24 cellular contexts compared by ENCODE assay signal in genomic region chr1:62406576-62406975, GRCh38.
"Had no signal": no experiment of that assay in that cellular context is flagged by ENCODE, and none has a peak within 500 bp of the region (broad histone marks: within the 10 kb centered on the region; RNA-seq: fewer than 3 reads in every experiment).

No MANE protein-coding gene starts in this region.

- ATAC-seq: activated CD4-positive, CD25-positive, alpha-beta regulatory T cell treated with anti-CD3 and anti-CD28 coated beads, Interleukin-2, amount 50 U/mL, for 24 hours; activated naive CD8-positive, alpha-beta T cell treated with anti-CD3 and anti-CD28 coated beads, Interleukin-2, amount 50 U/mL, for 24 hours; activated T-cell treated with anti-CD3 and anti-CD28 coated beads, Interleukin-2, amount 50 U/mL, for 4 hours had no signal

- H3K4me3 Mint-ChIP-seq: activated CD4-positive, alpha-beta memory T cell treated with anti-CD3 and anti-CD28 coated beads for 36 hours; activated CD4-positive, alpha-beta T cell treated with anti-CD3 and anti-CD28 coated beads for 36 hours; activated CD4-positive, alpha-beta T cell treated with anti-CD3 and anti-CD28 coated beads, Interleukin-2, amount 10 ng/mL, durations not matched to agents 7 days and 5 days; activated naive CD4-positive, alpha-beta T cell treated with anti-CD3 and anti-CD28 coated beads, Interleukin-2, amount 10 ng/mL, durations not matched to agents 7 days and 5 days; activated naive CD8-positive, alpha-beta T cell; activated naive CD8-positive, alpha-beta T cell treated with anti-CD3 and anti-CD28 coated beads, Interleukin-2, amount 50 U/mL, for 24 hours; activated T-cell treated with anti-CD3 and anti-CD28 coated beads, Interleukin-2, amount 50 U/mL, for 4 hours; activated T-helper 1 cell treated with anti-CD3 and anti-CD28 coated beads, Interleukin-12 subunit alpha, Interleukin-12 subunit beta, Interleukin-2, Interleukin-4 antibody, amounts not matched to agents 30 ng/mL and 10 ng/mL and 1 ng/mL, durations not matched to agents 14 hours and 24 hours and 36 hours; T-helper 1 cell treated with Interleukin-12 subunit alpha and Interleukin-12 subunit beta and Interleukin-4 antibody, amounts not matched to agents 30 μg/mL and 1 μg/mL, for 36 hours; T-helper 2 cell treated with Interferon-gamma antibody and Interleukin-4, amounts not matched to agents 5 μg/mL and 100 μg/mL, for 36 hours had no signal

- H3K27ac Mint-ChIP-seq: activated CD4-positive, alpha-beta memory T cell treated with anti-CD3 and anti-CD28 coated beads for 36 hours; activated CD4-positive, alpha-beta T cell treated with anti-CD3 and anti-CD28 coated beads for 36 hours; activated CD4-positive, alpha-beta T cell treated with anti-CD3 and anti-CD28 coated beads, Interleukin-2, amount 10 ng/mL, durations not matched to agents 7 days and 5 days; activated naive CD4-positive, alpha-beta T cell treated with anti-CD3 and anti-CD28 coated beads, Interleukin-2, amount 10 ng/mL, durations not matched to agents 7 days and 5 days; activated naive CD8-positive, alpha-beta T cell; activated naive CD8-positive, alpha-beta T cell treated with anti-CD3 and anti-CD28 coated beads, Interleukin-2, amount 50 U/mL, for 24 hours; activated T-helper 1 cell treated with anti-CD3 and anti-CD28 coated beads, Interleukin-12 subunit alpha, Interleukin-12 subunit beta, Interleukin-2, Interleukin-4 antibody, amounts not matched to agents 30 ng/mL and 10 ng/mL and 1 ng/mL, durations not matched to agents 14 hours and 24 hours and 36 hours; T-helper 1 cell treated with Interleukin-12 subunit alpha and Interleukin-12 subunit beta and Interleukin-4 antibody, amounts not matched to agents 30 μg/mL and 1 μg/mL, for 36 hours; T-helper 2 cell treated with Interferon-gamma antibody and Interleukin-4, amounts not matched to agents 5 μg/mL and 100 μg/mL, for 36 hours had no signal

- H3K4me2 ChIP-seq: PC-9 had no signal

- H3K9me3 Mint-ChIP-seq: activated CD4-positive, alpha-beta memory T cell treated with anti-CD3 and anti-CD28 coated beads for 36 hours; activated CD4-positive, alpha-beta T cell treated with anti-CD3 and anti-CD28 coated beads, Interleukin-2, amount 10 ng/mL, durations not matched to agents 7 days and 5 days; activated naive CD4-positive, alpha-beta T cell treated with anti-CD3 and anti-CD28 coated beads, Interleukin-2, amount 10 ng/mL, durations not matched to agents 7 days and 5 days; activated naive CD8-positive, alpha-beta T cell treated with anti-CD3 and anti-CD28 coated beads, Interleukin-2, amount 50 U/mL, for 24 hours; activated T-cell treated with anti-CD3 and anti-CD28 coated beads, Interleukin-2, amount 50 U/mL, for 4 hours; activated T-helper 1 cell treated with anti-CD3 and anti-CD28 coated beads, Interleukin-12 subunit alpha, Interleukin-12 subunit beta, Interleukin-2, Interleukin-4 antibody, amounts not matched to agents 30 ng/mL and 10 ng/mL and 1 ng/mL, durations not matched to agents 14 hours and 24 hours and 36 hours; T-helper 1 cell treated with Interleukin-12 subunit alpha and Interleukin-12 subunit beta and Interleukin-4 antibody, amounts not matched to agents 30 μg/mL and 1 μg/mL, for 36 hours; T-helper 2 cell treated with Interferon-gamma antibody and Interleukin-4, amounts not matched to agents 5 μg/mL and 100 μg/mL, for 36 hours had no signal

- H3K36me3 Mint-ChIP-seq: activated CD4-positive, alpha-beta memory T cell treated with anti-CD3 and anti-CD28 coated beads for 36 hours; activated naive CD4-positive, alpha-beta T cell treated with anti-CD3 and anti-CD28 coated beads, Interleukin-2, amount 10 ng/mL, durations not matched to agents 7 days and 5 days; activated naive CD8-positive, alpha-beta T cell had no signal

- DNase-seq: activated CD4-positive, alpha-beta memory T cell treated with anti-CD3 and anti-CD28 coated beads for 36 hours; activated CD4-positive, alpha-beta T cell treated with anti-CD3 and anti-CD28 coated beads for 36 hours; activated CD4-positive, alpha-beta T cell treated with anti-CD3 and anti-CD28 coated beads, Interleukin-2, amount 10 ng/mL, durations not matched to agents 7 days and 5 days; activated CD8-positive, alpha-beta memory T cell treated with anti-CD3 and anti-CD28 coated beads, Interleukin-2, amount 50 U/mL, for 4 hours; activated gamma-delta T cell treated with Interleukin-2 at 50 U/mL for 16 hours; activated naive CD4-positive, alpha-beta T cell treated with anti-CD3 and anti-CD28 coated beads, Interleukin-2, amount 10 ng/mL, durations not matched to agents 7 days and 5 days; activated naive CD8-positive, alpha-beta T cell treated with anti-CD3 and anti-CD28 coated beads, Interleukin-2, amount 50 U/mL, for 24 hours; activated T-cell treated with anti-CD3 and anti-CD28 coated beads for 4 hours; activated T-cell treated with anti-CD3 and anti-CD28 coated beads, Interleukin-2, amount 50 U/mL, for 4 hours; brain microvascular endothelial cell; central memory CD4-positive, alpha-beta T cell; Karpas-422; KBM-7; NCI-H1105; NCI-H2029; NCI-H510A; NCI-H526; PC-9; Right ventricle myocardium superior had no signal

- H3K4me3 ChIP-seq: PC-9 had no signal

- H3K27me3 ChIP-seq: brain microvascular endothelial cell had no signal

- H2AFZ ChIP-seq: PC-9 had no signal

- H3K36me3 ChIP-seq: brain microvascular endothelial cell had no signal

- H3K27me3 Mint-ChIP-seq: activated CD4-positive, alpha-beta memory T cell treated with anti-CD3 and anti-CD28 coated beads for 36 hours; activated CD4-positive, alpha-beta T cell treated with anti-CD3 and anti-CD28 coated beads for 36 hours; activated CD4-positive, alpha-beta T cell treated with anti-CD3 and anti-CD28 coated beads, Interleukin-2, amount 10 ng/mL, durations not matched to agents 7 days and 5 days; activated naive CD8-positive, alpha-beta T cell; activated naive CD8-positive, alpha-beta T cell treated with anti-CD3 and anti-CD28 coated beads, Interleukin-2, amount 50 U/mL, for 24 hours had no signal

- H3K4me1 Mint-ChIP-seq: activated CD4-positive, alpha-beta T cell treated with anti-CD3 and anti-CD28 coated beads for 36 hours; activated CD4-positive, alpha-beta T cell treated with anti-CD3 and anti-CD28 coated beads, Interleukin-2, amount 10 ng/mL, durations not matched to agents 7 days and 5 days; activated naive CD4-positive, alpha-beta T cell treated with anti-CD3 and anti-CD28 coated beads, Interleukin-2, amount 10 ng/mL, durations not matched to agents 7 days and 5 days; activated naive CD8-positive, alpha-beta T cell treated with anti-CD3 and anti-CD28 coated beads, Interleukin-2, amount 50 U/mL, for 24 hours had no signal

- H3K27ac ChIP-seq: brain microvascular endothelial cell, PC-9 had no signal
